In the genomic region with DNA sequence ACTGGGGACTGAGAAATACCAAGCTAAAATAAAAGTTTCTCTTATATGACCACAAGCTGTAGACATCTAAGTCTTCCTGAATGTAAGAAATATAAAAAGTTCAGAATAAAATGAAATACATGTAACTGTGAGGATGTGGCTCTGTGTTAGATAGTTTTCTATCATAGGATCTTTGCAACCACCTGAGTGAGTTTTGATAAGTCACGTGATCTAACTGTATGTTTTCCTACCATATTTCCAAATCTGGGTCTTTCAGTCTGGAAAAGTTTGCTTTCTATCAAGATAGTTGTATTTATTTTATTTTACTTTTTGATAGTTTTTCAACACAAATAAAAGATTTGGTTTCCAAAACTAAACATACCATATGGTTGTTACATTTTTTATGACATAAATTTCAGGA, we compare ENCODE assay signal across 7 cellular contexts.
"Had no signal": no experiment of that assay in that cellular context is flagged by ENCODE, and none has a peak within 500 bp of the region (broad histone marks: within the 10 kb centered on the region; RNA-seq: fewer than 3 reads in every experiment).

No MANE protein-coding gene starts in this region.

- DNase-seq: GDM1, GF-D8 had no signal

- FAIRE-seq: G401.6, GM12891, GM12892, GM18507, GM19239 had no signal
